1 cellular context compared by ENCODE assay signal in genomic region chr6:11976489-11976888, GRCh38.
TF ChIP-seq lines count a peak whose summit lies in the region.

No MANE protein-coding gene starts in this region.

TF ChIP-seq in K562, 482 proteins besides CTCF, POLR2A, EP300 and RAD21 (continued from another document):
- 0 out of 2 replicates have a peak, but pooled peaks have one; percentile 5 for TF ChIP-seq ZNF175 (CRISPR knock-in tag; IDR thresholded peaks at IDR 0.05; ENCODE audit: low read depth)
- TF ChIP-seq HCFC1 (IDR thresholded peaks at IDR 0.05; ENCODE audit: low read depth, low read length): no peak
- TF ChIP-seq, protein P1, sequence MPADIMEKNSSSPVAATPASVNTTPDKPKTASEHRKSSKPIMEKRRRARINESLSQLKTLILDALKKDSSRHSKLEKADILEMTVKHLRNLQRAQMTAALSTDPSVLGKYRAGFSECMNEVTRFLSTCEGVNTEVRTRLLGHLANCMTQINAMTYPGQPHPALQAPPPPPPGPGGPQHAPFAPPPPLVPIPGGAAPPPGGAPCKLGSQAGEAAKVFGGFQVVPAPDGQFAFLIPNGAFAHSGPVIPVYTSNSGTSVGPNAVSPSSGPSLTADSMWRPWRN (IDR thresholded peaks at IDR 0.05; ENCODE audit: low read depth): no peak
